ENCODE assay signal across 10 cellular contexts in genomic region chr18:25518716-25519053, GRCh38.
DNase-seq lines count a peak whose midpoint lies in the region; ATAC-seq and TF ChIP-seq lines count a peak whose summit lies in the region.
"Had no signal": no experiment of that assay in that cellular context is flagged by ENCODE, and none has a peak within 500 bp of the region (broad histone marks: within the 10 kb centered on the region; RNA-seq: fewer than 3 reads in every experiment).

No MANE protein-coding gene starts in this region.

- peaks cover 0 to 2% (median 0%) of the 10 kb centered on the region in 3 donors for H3K27me3 Mint-ChIP-seq in CD14-positive monocyte (ENCODE audit: low read depth in 3 of 3)

- peaks cover 7% of the 10 kb centered on the region for H3K4me1 Mint-ChIP-seq in CD14-positive monocyte

- H3K9me3 Mint-ChIP-seq in CD14-positive monocyte: peaks cover 0 to 4% (median 0%) of the 10 kb centered on the region in 7 donors

- ATAC-seq in GM19023 (IDR thresholded peaks at IDR 0.05; ENCODE audit: unreplicated experiment) (peak; percentile 89), HG02623 (IDR thresholded peaks at IDR 0.05; ENCODE audit: unreplicated experiment) (peak; percentile 98), HG03469 (IDR thresholded peaks at IDR 0.05; ENCODE audit: unreplicated experiment) (peak; percentile 95), left colon (no peak)

- peaks cover 8% of the 10 kb centered on the region for H3K4me1 ChIP-seq in left ventricle myocardium inferior

- H3K27ac Mint-ChIP-seq in CD14-positive monocyte: no peak overlapping the region

- DNase-seq in germinal center (ENCODE audit: low spot score) (peak; percentile 8), left colon (no peak), left ventricle myocardium inferior (no peak), CD14-positive monocyte (ENCODE audit: low spot score) (no peak), DMS53 treated with DMSO at 0.1 percent for 48 hours (lab: John Stamatoyannopoulos, UW; ENCODE audit: unreplicated experiment) (no peak)
- DNase-seq: DND-41, NCI-H510A had no signal

- TF ChIP-seq CTCF in left ventricle myocardium inferior (IDR thresholded peaks at IDR 0.05; ENCODE audit: borderline replicate concordance) (no peak), CD14-positive monocyte (IDR thresholded peaks at IDR 0.05) (no peak)

- no peak overlapping the region for H3K4me3 Mint-ChIP-seq in CD14-positive monocyte

- H3K27me3 ChIP-seq in left ventricle myocardium inferior (ENCODE audit: low read depth): no peaks in the 10 kb centered on the region

- H3K36me3 Mint-ChIP-seq in CD14-positive monocyte: no peaks in the 10 kb centered on the region

- no peak overlapping the region for H3K27ac ChIP-seq in left ventricle myocardium inferior (replicated peaks)

- no peaks in the 10 kb centered on the region for H3K36me3 ChIP-seq in left ventricle myocardium inferior

- no peak overlapping the region for H3K4me3 ChIP-seq in left ventricle myocardium inferior

- H3K9me3 ChIP-seq in left ventricle myocardium inferior (replicated peaks): no peaks in the 10 kb centered on the region

- intact Hi-C loops in left colon (cut with DNase I, micrococcal nuclease) (no loop called here), left ventricle myocardium inferior (cut with micrococcal nuclease) (no loop called here), CD14-positive monocyte (cut with micrococcal nuclease) (no loop called here)
